Comparison of ENCODE assay signal across 25 cellular contexts in genomic region chr3:117979466-117979865, GRCh38.
"Had no signal": no experiment of that assay in that cellular context is flagged by ENCODE, and none has a peak within 500 bp of the region (broad histone marks: within the 10 kb centered on the region; RNA-seq: fewer than 3 reads in every experiment).

No MANE protein-coding gene starts in this region.

- H3K4me3 ChIP-seq: neural progenitor cell, ovary, psoas muscle, right lobe of liver, sigmoid colon, stomach, thoracic aorta, thyroid gland, tibial nerve, upper lobe of left lung, vagina had no signal

- ATAC-seq: natural killer cell; psoas muscle; right cardiac atrium; right lobe of liver; stimulated activated effector memory CD8-positive, alpha-beta T cell treated with anti-CD3 and anti-CD28 coated beads, Interleukin-12 subunit alpha, Interleukin-12 subunit beta, amount 100 ng/mL, for 72 hours; stimulated activated naive B cell treated with anti-CD40 and anti-IgM and Interleukin-4, amounts not matched to agents 10 μg/mL and 1 μg/mL and 100 μg/mL, for 72 hours had no signal

- H3K36me3 ChIP-seq: neural progenitor cell, ovary, right lobe of liver, sigmoid colon, stomach, thoracic aorta, thyroid gland, tibial nerve, upper lobe of left lung, vagina had no signal

- H3K27me3 ChIP-seq: neural progenitor cell, ovary, right lobe of liver, sigmoid colon, stomach, thyroid gland, tibial nerve, upper lobe of left lung, vagina had no signal

- H3K9ac ChIP-seq: neural progenitor cell, parathyroid adenoma had no signal

- H3K27ac ChIP-seq: neural progenitor cell, ovary, parathyroid adenoma, psoas muscle, right lobe of liver, sigmoid colon, stomach, thoracic aorta, thyroid gland, tibial nerve, upper lobe of left lung, vagina had no signal

- H3K4me2 ChIP-seq: neural progenitor cell had no signal

- DNase-seq: natural killer cell; occipital lobe; ovary; posterior cingulate gyrus; psoas muscle; right cardiac atrium; right lobe of liver; sigmoid colon; small intestine; stimulated activated CD4-positive, alpha-beta T cell treated with anti-CD3 and anti-CD28 coated beads, Interleukin-15, amount 100 ng/mL, for 24 hours; stimulated activated CD4-positive, alpha-beta T cell treated with anti-CD3 and anti-CD28 coated beads, Interleukin-2, amount 100 ng/mL, for 24 hours; stimulated activated CD4-positive, alpha-beta T cell treated with anti-CD3 and anti-CD28 coated beads, Interleukin-2, amount 100 ng/mL, for 48 hours; stimulated activated CD4-positive, alpha-beta T cell treated with anti-CD3 and anti-CD28 coated beads, Interleukin-4, amount 100 ng/mL, for 24 hours; stimulated activated naive B cell treated with anti-CD40 and anti-IgM and Interleukin-4, amounts not matched to agents 10 μg/mL and 1 μg/mL and 100 μg/mL, for 72 hours; stimulated activated naive CD4-positive, alpha-beta T cell treated with Interleukin-2 at 50 U/mL for 16 hours; stomach; thyroid gland; trophoblast cell; upper lobe of left lung had no signal

- H3K79me2 ChIP-seq: parathyroid adenoma had no signal

- H2AFZ ChIP-seq: neural progenitor cell, parathyroid adenoma had no signal

- H3K4me1 ChIP-seq: neural progenitor cell, parathyroid adenoma, psoas muscle, right lobe of liver, sigmoid colon, stomach, thyroid gland, tibial nerve, upper lobe of left lung, vagina had no signal

- H3K9me3 ChIP-seq: ovary, psoas muscle, right lobe of liver, sigmoid colon, stomach, thoracic aorta, thyroid gland, tibial nerve, upper lobe of left lung, vagina had no signal
